Comparison of ENCODE assay signal across 2 cellular contexts in the genomic region with DNA sequence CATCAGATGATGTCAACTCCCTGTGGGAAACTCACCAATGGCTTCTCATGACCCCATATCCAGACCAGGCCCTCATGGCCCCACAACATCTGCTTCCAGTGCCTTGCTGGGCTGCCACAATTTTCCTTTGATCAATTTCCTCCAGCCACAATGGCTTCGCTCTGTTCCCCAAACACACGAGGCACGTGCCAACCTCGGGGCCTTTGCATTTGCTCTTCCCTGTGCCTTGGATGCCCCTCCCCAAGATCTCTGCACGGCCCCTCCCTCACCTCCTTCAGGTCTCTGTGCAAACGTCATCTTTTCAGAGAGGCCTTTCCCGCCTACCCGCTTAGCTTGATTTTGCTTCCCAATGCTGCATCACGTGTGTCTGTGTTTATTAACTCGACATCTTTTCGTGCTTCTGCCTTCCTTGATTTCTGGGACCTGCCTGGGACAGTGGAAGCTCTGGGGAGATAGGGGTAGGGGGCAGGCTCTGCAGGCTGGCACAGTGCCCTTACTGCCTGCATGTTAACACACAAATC.
TF ChIP-seq lines count a peak whose summit lies in the region.

No MANE protein-coding gene starts in this region.

TF ChIP-seq in A549, 52 proteins besides CTCF, POLR2A, EP300 and RAD21:
- no peak for TF ChIP-seq CBX8 (IDR thresholded peaks at IDR 0.05)
- no peak for TF ChIP-seq HOXA7 (CRISPR knock-in tag; IDR thresholded peaks at IDR 0.05)
- no peak for TF ChIP-seq EHMT2 (IDR thresholded peaks at IDR 0.05; ENCODE audit: low read depth)
- TF ChIP-seq HDAC2 (IDR thresholded peaks at IDR 0.05): no peak
- TF ChIP-seq ZFP36 (IDR thresholded peaks at IDR 0.05; ENCODE audit: borderline replicate concordance, partially characterized antibody): no peak
- no peak for TF ChIP-seq ZNF302 (CRISPR knock-in tag; IDR thresholded peaks at IDR 0.05)
- no peak for TF ChIP-seq HOXB13 (CRISPR knock-in tag; IDR thresholded peaks at IDR 0.05; ENCODE audit: low read depth)
- TF ChIP-seq BHLHE40 (IDR thresholded peaks at IDR 0.05; ENCODE audit: low read depth, low read length): no peak
- no peak for TF ChIP-seq JUNB (IDR thresholded peaks at IDR 0.05)
- TF ChIP-seq, protein P1, sequence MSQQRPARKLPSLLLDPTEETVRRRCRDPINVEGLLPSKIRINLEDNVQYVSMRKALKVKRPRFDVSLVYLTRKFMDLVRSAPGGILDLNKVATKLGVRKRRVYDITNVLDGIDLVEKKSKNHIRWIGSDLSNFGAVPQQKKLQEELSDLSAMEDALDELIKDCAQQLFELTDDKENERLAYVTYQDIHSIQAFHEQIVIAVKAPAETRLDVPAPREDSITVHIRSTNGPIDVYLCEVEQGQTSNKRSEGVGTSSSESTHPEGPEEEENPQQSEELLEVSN (IDR thresholded peaks at IDR 0.05; ENCODE audit: borderline replicate concordance, low read depth): no peak
- TF ChIP-seq RCOR1 (IDR thresholded peaks at IDR 0.05; ENCODE audit: low read depth, low read length): no peak
- TF ChIP-seq SREBF2 (IDR thresholded peaks at IDR 0.05): no peak
- no peak for TF ChIP-seq FOSB (CRISPR knock-in tag; IDR thresholded peaks at IDR 0.05)
- no peak for TF ChIP-seq MAFK (IDR thresholded peaks at IDR 0.05; ENCODE audit: partially characterized antibody)
- TF ChIP-seq MYC (IDR thresholded peaks at IDR 0.05; ENCODE audit: borderline replicate concordance, low read length): no peak
- TF ChIP-seq TFCP2L1 (CRISPR knock-in tag; IDR thresholded peaks at IDR 0.05): no peak
- no peak for TF ChIP-seq CHD4 (IDR thresholded peaks at IDR 0.05; ENCODE audit: borderline replicate concordance)

TF ChIP-seq in GM23338, 12 proteins besides CTCF, POLR2A, EP300 and RAD21:
- TF ChIP-seq JUNB (IDR thresholded peaks at IDR 0.05; ENCODE audit: unreplicated experiment): no peak
